ENCODE assay signal across 8 cellular contexts in genomic region chr19:14530505-14530904, GRCh38. TPM values are rescaled to one million over a fixed set of nuclear protein-coding genes. Genes with fewer than 3 reads are reported as not detected.
DNase-seq lines count a peak whose midpoint lies in the region; ATAC-seq and TF ChIP-seq lines count a peak whose summit lies in the region.

No MANE protein-coding gene starts in this region.

- no peaks in the 10 kb centered on the region for H3K9me3 Mint-ChIP-seq in activated T-cell treated with anti-CD3 and anti-CD28 coated beads, Interleukin-2, amount 50 U/mL, for 4 hours
- no peaks in the 10 kb centered on the region for H3K9me3 Mint-ChIP-seq in activated CD8-positive, alpha-beta T cell treated with anti-CD3 and anti-CD28 coated beads, Interleukin-2, amount 10 ng/mL, durations not matched to agents 7 days and 5 days (ENCODE audit: insufficient read depth)

- H3K36me3 Mint-ChIP-seq in activated T-cell treated with anti-CD3 and anti-CD28 coated beads, Interleukin-2, amount 50 U/mL, for 4 hours (ENCODE audit: insufficient read depth), result peaks cover 3% of the 10 kb centered on the region
- H3K36me3 Mint-ChIP-seq in activated CD8-positive, alpha-beta T cell treated with anti-CD3 and anti-CD28 coated beads, Interleukin-2, amount 10 ng/mL, durations not matched to agents 7 days and 5 days (ENCODE audit: low read depth), result peaks cover 15% of the 10 kb centered on the region

- in situ Hi-C loops in GM13976 (cut with MboI; ENCODE audit: low sequenced_read_pairs, unreplicated experiment), result no loop called here

- CTCF ChIA-PET in activated CD8-positive, alpha-beta T cell treated with anti-CD3 and anti-CD28 coated beads, Interleukin-2, amount 10 ng/mL, durations not matched to agents 7 days and 5 days (lab: Charles Lee), result interaction anchor here (1.2 to 1.9 kb wide), 4 partner anchors 20 to 26 kb away, joined by 4 to 9 read pairs (median 6); no protein-coding TSS in a partner anchor

- H3K9me3 ChIP-seq in iPS-20b (ENCODE audit: insufficient read depth, low read depth, low read length) (no peaks in the 10 kb centered on the region), thymus (ENCODE audit: control insufficient read depth) (no peaks in the 10 kb centered on the region)

- H3K27ac Mint-ChIP-seq in activated CD8-positive, alpha-beta T cell treated with anti-CD3 and anti-CD28 coated beads, Interleukin-2, amount 10 ng/mL, durations not matched to agents 7 days and 5 days, result peak overlapping the region; percentile 37

- H3K9ac ChIP-seq in iPS-20b (ENCODE audit: low read depth, low read length), result peak overlapping the region; percentile 92; the same call in 1 of the 2 replicates

- H3K4me3 ChIP-seq in iPS-20b (ENCODE audit: low read length), result peak overlapping the region; percentile 98
- H3K4me3 ChIP-seq in thymus (ENCODE audit: low read length), result peak overlapping the region; percentile 89

- ATAC-seq in activated T-cell treated with anti-CD3 and anti-CD28 coated beads, Interleukin-2, amount 50 U/mL, for 4 hours, result no peak
- ATAC-seq in activated CD8-positive, alpha-beta T cell treated with anti-CD3 and anti-CD28 coated beads, Interleukin-2, amount 10 ng/mL, durations not matched to agents 7 days and 5 days, result no peak
- no peak for ATAC-seq in HG02840 (IDR thresholded peaks at IDR 0.05; ENCODE audit: low FRiP score, unreplicated experiment)
- ATAC-seq in HG02798 (IDR thresholded peaks at IDR 0.05; ENCODE audit: poor library complexity, unreplicated experiment), result no peak

- POLR2A ChIA-PET in activated CD8-positive, alpha-beta T cell treated with anti-CD3 and anti-CD28 coated beads, Interleukin-2, amount 10 ng/mL, durations not matched to agents 7 days and 5 days (lab: Charles Lee), result interaction anchor here (1.0 to 3.7 kb wide), 3 partner anchors 13 to 23 kb away, joined by 3 to 37 read pairs (median 8); partner anchors contain the start of gene DNAJB1

- peak overlapping the region; percentile 93 for H3K4me3 Mint-ChIP-seq in activated T-cell treated with anti-CD3 and anti-CD28 coated beads, Interleukin-2, amount 50 U/mL, for 4 hours
- peak overlapping the region; percentile 59 for H3K4me3 Mint-ChIP-seq in activated CD8-positive, alpha-beta T cell treated with anti-CD3 and anti-CD28 coated beads, Interleukin-2, amount 10 ng/mL, durations not matched to agents 7 days and 5 days

- no peaks in the 10 kb centered on the region for H3K27me3 Mint-ChIP-seq in activated T-cell treated with anti-CD3 and anti-CD28 coated beads, Interleukin-2, amount 50 U/mL, for 4 hours (ENCODE audit: low read depth)
- no peaks in the 10 kb centered on the region for H3K27me3 Mint-ChIP-seq in activated CD8-positive, alpha-beta T cell treated with anti-CD3 and anti-CD28 coated beads, Interleukin-2, amount 10 ng/mL, durations not matched to agents 7 days and 5 days (ENCODE audit: low read depth)

- H3K27ac ChIP-seq in iPS-20b (ENCODE audit: low read length) (no peak overlapping the region), thymus (ENCODE audit: low read depth) (peak overlapping the region; percentile 38)

- H3K27me3 ChIP-seq in iPS-20b (ENCODE audit: insufficient read depth, low read length), result no peaks in the 10 kb centered on the region
- no peaks in the 10 kb centered on the region for H3K27me3 ChIP-seq in thymus (ENCODE audit: control insufficient read depth, insufficient read depth)

- TF ChIP-seq CTCF in GM13976 (IDR thresholded peaks at IDR 0.05; ENCODE audit: borderline replicate concordance, control extremely low read depth, extremely low read depth, insufficient read depth, missing control alignments), result no peak

- 73% methylated on average over 3 of the region's 3 CpGs for WGBS in thymus

- H3K4me1 ChIP-seq in iPS-20b (ENCODE audit: insufficient read depth, low read length) (no peaks in the 10 kb centered on the region), thymus (ENCODE audit: control insufficient read depth, insufficient read depth, low read length) (peaks cover 10% of the 10 kb centered on the region)

- no peak for DNase-seq in activated T-cell treated with anti-CD3 and anti-CD28 coated beads, Interleukin-2, amount 50 U/mL, for 4 hours
- DNase-seq in activated T-cell treated with anti-CD3 and anti-CD28 coated beads for 4 hours, result no peak
- DNase-seq in activated CD8-positive, alpha-beta T cell treated with anti-CD3 and anti-CD28 coated beads, Interleukin-2, amount 10 ng/mL, durations not matched to agents 7 days and 5 days, result no peak
- DNase-seq in GM13976 (ENCODE audit: low spot score), result no peak

- peaks cover 44% of the 10 kb centered on the region for H3K4me1 Mint-ChIP-seq in activated T-cell treated with anti-CD3 and anti-CD28 coated beads, Interleukin-2, amount 50 U/mL, for 4 hours (ENCODE audit: low read depth)
- H3K4me1 Mint-ChIP-seq in activated CD8-positive, alpha-beta T cell treated with anti-CD3 and anti-CD28 coated beads, Interleukin-2, amount 10 ng/mL, durations not matched to agents 7 days and 5 days (ENCODE audit: low read depth), result peaks cover 27% of the 10 kb centered on the region

- H3K36me3 ChIP-seq in iPS-20b (ENCODE audit: insufficient read depth, low read depth, low read length), result no peaks in the 10 kb centered on the region
- peaks cover 6% of the 10 kb centered on the region for H3K36me3 ChIP-seq in thymus (ENCODE audit: control insufficient read depth, insufficient read depth)

RNA-seq across cellular contexts. Expression of gene TECR, which starts 1.1 kb away (rescaled TPM):
- total RNA-seq in activated T-cell treated with anti-CD3 and anti-CD28 coated beads, Interleukin-2, amount 50 U/mL, for 4 hours, result 10 to 100 TPM; 92.5 to 96.3 (median 94.6) TPM
- total RNA-seq in activated CD8-positive, alpha-beta T cell treated with anti-CD3 and anti-CD28 coated beads, Interleukin-2, amount 10 ng/mL, durations not matched to agents 7 days and 5 days, result 100 to 1,000 TPM; 153 to 163 TPM
- polyA plus RNA-seq in thymus, result 143 TPM

RNA-seq across cellular contexts. Expression of gene DNAJB1, which starts 12.3 kb away (rescaled TPM):
- total RNA-seq in activated T-cell treated with anti-CD3 and anti-CD28 coated beads, Interleukin-2, amount 50 U/mL, for 4 hours, result 100 to 1,000 TPM; 119 to 128 (median 120) TPM
- 100 to 1,000 TPM; 110 to 112 TPM for total RNA-seq in activated CD8-positive, alpha-beta T cell treated with anti-CD3 and anti-CD28 coated beads, Interleukin-2, amount 10 ng/mL, durations not matched to agents 7 days and 5 days
- 65.0 TPM for polyA plus RNA-seq in thymus

RNA-seq across cellular contexts. Expression of gene GIPC1, which starts 34.6 kb away (rescaled TPM):
- total RNA-seq in activated T-cell treated with anti-CD3 and anti-CD28 coated beads, Interleukin-2, amount 50 U/mL, for 4 hours, result 10 to 100 TPM; 42.5 to 49.8 (median 44.3) TPM
- total RNA-seq in activated CD8-positive, alpha-beta T cell treated with anti-CD3 and anti-CD28 coated beads, Interleukin-2, amount 10 ng/mL, durations not matched to agents 7 days and 5 days, result 10 to 100 TPM; 37.9 to 39.3 TPM
- 58.5 TPM for polyA plus RNA-seq in thymus

RNA-seq across cellular contexts. Expression of gene NDUFB7, which starts 41.4 kb away (rescaled TPM):
- total RNA-seq in activated T-cell treated with anti-CD3 and anti-CD28 coated beads, Interleukin-2, amount 50 U/mL, for 4 hours, result 100 to 1,000 TPM; 161 to 213 (median 175) TPM
- 100 to 1,000 TPM; 133 to 142 TPM for total RNA-seq in activated CD8-positive, alpha-beta T cell treated with anti-CD3 and anti-CD28 coated beads, Interleukin-2, amount 10 ng/mL, durations not matched to agents 7 days and 5 days
- 216 TPM for polyA plus RNA-seq in thymus

RNA-seq across cellular contexts. Expression of gene CLEC17A, which starts 52.4 kb away (rescaled TPM):
- 1 to 10 TPM in 2 of 3 donors, under 1 TPM in 1; 0.95 to 2.3 (median 1.3) TPM for total RNA-seq in activated T-cell treated with anti-CD3 and anti-CD28 coated beads, Interleukin-2, amount 50 U/mL, for 4 hours
- not detected for total RNA-seq in activated CD8-positive, alpha-beta T cell treated with anti-CD3 and anti-CD28 coated beads, Interleukin-2, amount 10 ng/mL, durations not matched to agents 7 days and 5 days
- polyA plus RNA-seq in thymus, result 2.3 TPM
